19 cellular contexts compared by ENCODE assay signal in the genomic region with DNA sequence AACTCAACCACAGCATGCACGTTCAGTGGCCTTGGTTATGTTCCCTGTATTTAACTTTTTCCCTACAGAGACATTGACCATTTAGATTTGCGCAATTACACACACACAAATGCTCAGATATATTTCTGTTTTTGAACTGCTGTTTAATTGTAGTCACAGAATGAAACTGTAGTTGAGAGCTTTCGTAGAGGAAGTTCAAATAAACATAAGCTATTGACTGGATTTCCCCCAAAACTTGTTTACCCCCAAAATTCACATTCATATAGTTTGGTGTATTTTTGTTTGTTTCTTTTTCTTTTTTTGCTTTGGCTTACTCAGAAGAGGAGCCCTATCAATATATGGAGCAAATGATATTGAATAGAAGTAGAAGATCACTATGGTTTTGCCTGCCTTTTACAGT.
DNase-seq lines count a peak whose midpoint lies in the region; ATAC-seq and TF ChIP-seq lines count a peak whose summit lies in the region.
"Had no signal": no experiment of that assay in that cellular context is flagged by ENCODE, and none has a peak within 500 bp of the region (broad histone marks: within the 10 kb centered on the region; RNA-seq: fewer than 3 reads in every experiment).

No MANE protein-coding gene starts in this region.

- no peaks in the 10 kb centered on the region for H3K27me3 ChIP-seq in prostate gland (replicated peaks; ENCODE audit: insufficient read depth)
- no peaks in the 10 kb centered on the region for H3K27me3 ChIP-seq in ascending aorta
- H3K27me3 ChIP-seq: BLaER1 had no signal

- intact Hi-C loops in prostate gland (cut with DNase I) (no loop called here), ascending aorta (cut with DNase I) (no loop called here)

- TF ChIP-seq CTCF in GM12865 (IDR thresholded peaks at IDR 0.05; ENCODE audit: insufficient read depth, low read depth, low read length, missing control alignments) (no peak), prostate gland (IDR thresholded peaks at IDR 0.05) (no peak), ascending aorta (IDR thresholded peaks at IDR 0.05) (no peak)

- H3K9me3 ChIP-seq in prostate gland (no peaks in the 10 kb centered on the region), ascending aorta (peaks cover 0 to 10% of the 10 kb centered on the region in 2 donors)
- H3K9me3 ChIP-seq: Caco-2, HAP-1 had no signal

- 73% methylated on average over 3 of the region's 3 CpGs for WGBS in prostate gland

- peak; percentile 45 for ATAC-seq in GM19324 (IDR thresholded peaks at IDR 0.05; ENCODE audit: low FRiP score, unreplicated experiment)
- ATAC-seq: CD8-positive, alpha-beta T cell had no signal

- no peaks in the 10 kb centered on the region for H3K4me1 ChIP-seq in prostate gland (replicated peaks)
- H3K4me1 ChIP-seq in ascending aorta, result no peaks in the 10 kb centered on the region
- H3K4me1 ChIP-seq: BLaER1, Caco-2, HAP-1 had no signal

- TF ChIP-seq POLR2A in prostate gland (IDR thresholded peaks at IDR 0.05), result no peak

- H3K36me3 ChIP-seq in prostate gland (no peaks in the 10 kb centered on the region), ascending aorta (no peaks in the 10 kb centered on the region)
- H3K36me3 ChIP-seq: BLaER1, HAP-1 had no signal

- H3K4me3 ChIP-seq in GM12865 (ENCODE audit: low read depth, low read length) (no peak overlapping the region), prostate gland (no peak overlapping the region), ascending aorta (no peak overlapping the region)
- H3K4me3 ChIP-seq: BLaER1, HAP-1 had no signal

- no peak overlapping the region for H3K27ac ChIP-seq in prostate gland
- H3K27ac ChIP-seq in ascending aorta, result no peak overlapping the region
- H3K27ac ChIP-seq: 22Rv1, BLaER1, C4-2B had no signal

- DNase-seq in GM12865 (ENCODE audit: low read depth), result peak; percentile 10
- peak; percentile 20 for DNase-seq in MV-4-11 (lab: John Stamatoyannopoulos, UW)
- DNase-seq in prostate gland (ENCODE audit: low spot score), result no peak
- no peak for DNase-seq in ascending aorta (ENCODE audit: low spot score in 2 of 2)
- no peak for DNase-seq in activated gamma-delta T cell treated with Interleukin-2 at 50 U/mL for 16 hours
- DNase-seq: Caco-2; CD4-positive, CD25-positive, alpha-beta regulatory T cell; CD8-positive, alpha-beta T cell; DMS153; DMS79; EL; GF-D8; GOT3; HFFc6 had no signal

Comparison
In these comparisons a context has a peak if more than half of its experiments do, and no peak if none do; other contexts are left out.
1. DNase-seq: peak in GM12865 (single experiment) and MV-4-11 (single experiment); none in prostate gland (single experiment), ascending aorta (0 of 2) and activated gamma-delta T cell treated with Interleukin-2 at 50 U/mL for 16 hours (single experiment).